24 cellular contexts compared by ENCODE assay signal in genomic region chr9:116430849-116431248, GRCh38.
A peak's percentile ranks its signal among the peaks of the same experiment; 100 is the strongest.
DNase-seq lines count a peak whose midpoint lies in the region; ATAC-seq, FAIRE-seq and TF ChIP-seq lines count a peak whose summit lies in the region.
"Had no signal": no experiment of that assay in that cellular context is flagged by ENCODE, and none has a peak within 500 bp of the region (broad histone marks: within the 10 kb centered on the region; RNA-seq: fewer than 3 reads in every experiment).

No MANE protein-coding gene starts in this region.

- no peak for DNase-seq in activated naive CD4-positive, alpha-beta T cell treated with anti-CD3 and anti-CD28 coated beads, Interleukin-2, amount 10 ng/mL, durations not matched to agents 7 days and 5 days
- no peak for DNase-seq in activated naive CD4-positive, alpha-beta T cell (lab: John Stamatoyannopoulos, UW)
- DNase-seq in dermis microvascular lymphatic vessel endothelial cell (ENCODE audit: low read depth in 2 of 2) (peak; percentile 20 to 26), right lobe of liver (no peak), uterus (no peak), NCI-H1105 treated with DMSO at 0.1 percent for 48 hours (lab: John Stamatoyannopoulos, UW) (no peak), SW 1271 (lab: John Stamatoyannopoulos, UW) (no peak), GM12891 (ENCODE audit: insufficient read length, low spot score) (no peak)
- DNase-seq: Caco-2; CD4-positive, CD25-positive, alpha-beta regulatory T cell; CD8-positive, alpha-beta T cell; DMS153; DND-41; GDM1; H7; HCEC 1CT had no signal

- TF ChIP-seq CTCF in right lobe of liver (IDR thresholded peaks at IDR 0.05) (no peak), uterus (IDR thresholded peaks at IDR 0.05) (no peak)

- intact Hi-C loops in right lobe of liver (cut with DNase I) (no loop called here), uterus (cut with DNase I; ENCODE audit: low total_unique reads) (no loop called here)

- H3K36me3 Mint-ChIP-seq in activated naive CD4-positive, alpha-beta T cell treated with anti-CD3 and anti-CD28 coated beads, Interleukin-2, amount 10 ng/mL, durations not matched to agents 7 days and 5 days, result no peaks in the 10 kb centered on the region

- H3K27ac ChIP-seq in right lobe of liver, result no peak overlapping the region
- H3K27ac ChIP-seq in uterus, result peak overlapping the region; percentile 34 to 66
- H3K27ac ChIP-seq: 22Rv1, BLaER1, C4-2B had no signal

- H3K27me3 Mint-ChIP-seq in activated naive CD4-positive, alpha-beta T cell treated with anti-CD3 and anti-CD28 coated beads, Interleukin-2, amount 10 ng/mL, durations not matched to agents 7 days and 5 days, result no peaks in the 10 kb centered on the region
- H3K27me3 Mint-ChIP-seq: B cell; CD4-positive, CD25-positive, alpha-beta regulatory T cell had no signal

- no peak overlapping the region for H3K4me3 Mint-ChIP-seq in activated naive CD4-positive, alpha-beta T cell treated with anti-CD3 and anti-CD28 coated beads, Interleukin-2, amount 10 ng/mL, durations not matched to agents 7 days and 5 days
- H3K4me3 Mint-ChIP-seq: B cell; CD4-positive, CD25-positive, alpha-beta regulatory T cell; CD8-positive, alpha-beta T cell had no signal

- 71% methylated on average over 3 of the region's 3 CpGs for WGBS in right lobe of liver (ENCODE audit: insufficient coverage, low coverage, low lambda C conversion rate, missing lambda C conversion rate)

- H3K27me3 ChIP-seq in right lobe of liver (no peaks in the 10 kb centered on the region), uterus (no peaks in the 10 kb centered on the region)
- H3K27me3 ChIP-seq: BLaER1 had no signal

- TF ChIP-seq POLR2A in right lobe of liver (IDR thresholded peaks at IDR 0.05) (no peak), uterus (IDR thresholded peaks at IDR 0.05) (no peak), GM12891 (IDR thresholded peaks at IDR 0.05; ENCODE audit: low read depth, low read length) (no peak)

- no peak overlapping the region for H3K4me3 ChIP-seq in right lobe of liver
- no peak overlapping the region for H3K4me3 ChIP-seq in uterus
- H3K4me3 ChIP-seq: BLaER1, GM12878 had no signal

- peak; percentile 43 to 81 (median 70) for ATAC-seq in right lobe of liver
- ATAC-seq: CD8-positive, alpha-beta T cell; GM12878 had no signal

- no peak for FAIRE-seq in GM12891 (lab: Jason Lieb, UNC)
- FAIRE-seq: A204.1, GM12878, GM18507, H1 had no signal

- CTCF ChIA-PET in activated naive CD4-positive, alpha-beta T cell treated with anti-CD3 and anti-CD28 coated beads, Interleukin-2, amount 10 ng/mL, durations not matched to agents 7 days and 5 days (lab: Charles Lee), result no interaction called here

- H3K4me1 ChIP-seq in right lobe of liver (peaks cover 0 to 5% (median 0%) of the 10 kb centered on the region in 4 donors), uterus (no peaks in the 10 kb centered on the region)
- H3K4me1 ChIP-seq: BLaER1, Caco-2 had no signal

- H3K9me3 ChIP-seq in right lobe of liver (no peaks in the 10 kb centered on the region), uterus (no peaks in the 10 kb centered on the region)
- H3K9me3 ChIP-seq: BLaER1, Caco-2 had no signal

- H3K27ac Mint-ChIP-seq in activated naive CD4-positive, alpha-beta T cell treated with anti-CD3 and anti-CD28 coated beads, Interleukin-2, amount 10 ng/mL, durations not matched to agents 7 days and 5 days, result peak overlapping the region; percentile 56
- H3K27ac Mint-ChIP-seq: B cell; CD4-positive, CD25-positive, alpha-beta regulatory T cell; CD8-positive, alpha-beta T cell had no signal

- H3K36me3 ChIP-seq in right lobe of liver (no peaks in the 10 kb centered on the region), uterus (no peaks in the 10 kb centered on the region)
- H3K36me3 ChIP-seq: BLaER1 had no signal

- no peaks in the 10 kb centered on the region for H3K9me3 Mint-ChIP-seq in activated naive CD4-positive, alpha-beta T cell treated with anti-CD3 and anti-CD28 coated beads, Interleukin-2, amount 10 ng/mL, durations not matched to agents 7 days and 5 days
- H3K9me3 Mint-ChIP-seq: CD4-positive, CD25-positive, alpha-beta regulatory T cell; CD8-positive, alpha-beta T cell had no signal

- no peaks in the 10 kb centered on the region for H3K4me1 Mint-ChIP-seq in activated naive CD4-positive, alpha-beta T cell treated with anti-CD3 and anti-CD28 coated beads, Interleukin-2, amount 10 ng/mL, durations not matched to agents 7 days and 5 days
- H3K4me1 Mint-ChIP-seq: B cell; CD4-positive, CD25-positive, alpha-beta regulatory T cell had no signal

TF ChIP-seq in GM12891, 5 proteins besides CTCF, POLR2A, EP300 and RAD21:
- TF ChIP-seq PAX5 (IDR thresholded peaks at IDR 0.05; ENCODE audit: insufficient read depth, low read length, severe bottlenecking), result no peak
- TF ChIP-seq TAF1 (IDR thresholded peaks at IDR 0.05; ENCODE audit: low read depth, low read length), result no peak

Comparison
In these comparisons a context has a peak if more than half of its experiments do, and no peak if none do; other contexts are left out.
1. DNase-seq: peak in dermis microvascular lymphatic vessel endothelial cell (2 of 2); none in activated naive CD4-positive, alpha-beta T cell treated with anti-CD3 and anti-CD28 coated beads, Interleukin-2, amount 10 ng/mL, durations not matched to agents 7 days and 5 days (single experiment), activated naive CD4-positive, alpha-beta T cell (0 of 4), right lobe of liver (0 of 3), uterus (0 of 2), NCI-H1105 treated with DMSO at 0.1 percent for 48 hours (single experiment), SW 1271 (0 of 2) and GM12891 (single experiment).
2. H3K27ac ChIP-seq: peak in uterus (2 of 2); none in right lobe of liver (0 of 3).